Comparison of ENCODE assay signal across 18 cellular contexts in genomic region chr5:151139646-151140045, GRCh38. TPM values are rescaled to one million over a fixed set of nuclear protein-coding genes. Genes with fewer than 3 reads are reported as not detected.
A peak's percentile ranks its signal among the peaks of the same experiment; 100 is the strongest.
DNase-seq lines count a peak whose midpoint lies in the region; ATAC-seq and TF ChIP-seq lines count a peak whose summit lies in the region.
"Had no signal": no experiment of that assay in that cellular context is flagged by ENCODE, and none has a peak within 500 bp of the region (broad histone marks: within the 10 kb centered on the region; RNA-seq: fewer than 3 reads in every experiment).

No MANE protein-coding gene starts in this region.

- H3K4me3 ChIP-seq in effector memory CD4-positive, alpha-beta T cell (ENCODE audit: insufficient read depth, low read depth, low read length, poor library complexity, severe bottlenecking): no peak overlapping the region
- no peak overlapping the region for H3K4me3 ChIP-seq in coronary artery
- H3K4me3 ChIP-seq: cardiac muscle cell, dorsolateral prefrontal cortex, HAP-1, heart left ventricle, right lobe of liver, SJCRH30 had no signal

- H3K27me3 Mint-ChIP-seq in T-helper 17 cell: no peaks in the 10 kb centered on the region
- no peaks in the 10 kb centered on the region for H3K27me3 Mint-ChIP-seq in stimulated activated naive B cell treated with anti-CD40 and anti-IgM and Interleukin-4, amounts not matched to agents 10 μg/mL and 1 μg/mL and 100 μg/mL, for 72 hours

- peaks cover 56% of the 10 kb centered on the region for H3K36me3 ChIP-seq in effector memory CD4-positive, alpha-beta T cell (ENCODE audit: control insufficient read depth, insufficient read depth, low read length)

- peaks cover 68% of the 10 kb centered on the region for H3K4me1 ChIP-seq in effector memory CD4-positive, alpha-beta T cell (ENCODE audit: control insufficient read depth, insufficient read depth, low read length, poor library complexity, severe bottlenecking)
- H3K4me1 ChIP-seq: HAP-1, right lobe of liver, SJCRH30 had no signal

- peak overlapping the region; percentile 59 for H3K4me3 Mint-ChIP-seq in T-helper 17 cell
- no peak overlapping the region for H3K4me3 Mint-ChIP-seq in stimulated activated naive B cell treated with anti-CD40 and anti-IgM and Interleukin-4, amounts not matched to agents 10 μg/mL and 1 μg/mL and 100 μg/mL, for 72 hours
- H3K4me3 Mint-ChIP-seq: nephron had no signal

- ATAC-seq in T-helper 17 cell (peak; percentile 68), GM19452 (IDR thresholded peaks at IDR 0.05; ENCODE audit: unreplicated experiment) (no peak)
- ATAC-seq in stimulated activated naive B cell treated with anti-CD40 and anti-IgM and Interleukin-4, amounts not matched to agents 10 μg/mL and 1 μg/mL and 100 μg/mL, for 72 hours (replicated peaks): no peak
- ATAC-seq: heart left ventricle had no signal

- H3K9me3 Mint-ChIP-seq in stimulated activated naive B cell treated with anti-CD40 and anti-IgM and Interleukin-4, amounts not matched to agents 10 μg/mL and 1 μg/mL and 100 μg/mL, for 72 hours: no peaks in the 10 kb centered on the region
- H3K9me3 Mint-ChIP-seq: nephron had no signal

- no peaks in the 10 kb centered on the region for H3K9me3 ChIP-seq in T-helper 17 cell (ENCODE audit: control insufficient read depth, low read length, poor library complexity, severe bottlenecking)
- H3K9me3 ChIP-seq in effector memory CD4-positive, alpha-beta T cell (ENCODE audit: control insufficient read depth, low read length): no peaks in the 10 kb centered on the region
- H3K9me3 ChIP-seq: HAP-1, heart left ventricle, right lobe of liver, SJCRH30 had no signal

- H3K27ac Mint-ChIP-seq in T-helper 17 cell: peak overlapping the region; percentile 84
- peak overlapping the region; percentile 70 for H3K27ac Mint-ChIP-seq in stimulated activated naive B cell treated with anti-CD40 and anti-IgM and Interleukin-4, amounts not matched to agents 10 μg/mL and 1 μg/mL and 100 μg/mL, for 72 hours
- H3K27ac Mint-ChIP-seq: nephron had no signal

- peak overlapping the region; percentile 71 for H3K27ac ChIP-seq in effector memory CD4-positive, alpha-beta T cell (ENCODE audit: insufficient read depth, low read length, poor library complexity, severe bottlenecking)
- H3K27ac ChIP-seq in coronary artery: no peak overlapping the region
- H3K27ac ChIP-seq: dorsolateral prefrontal cortex, epithelial cell of prostate, right lobe of liver, SJCRH30 had no signal

- no peaks in the 10 kb centered on the region for H3K27me3 ChIP-seq in effector memory CD4-positive, alpha-beta T cell (replicated peaks; ENCODE audit: control insufficient read depth, insufficient read depth, low read length, poor library complexity, severe bottlenecking)
- H3K27me3 ChIP-seq: cardiac muscle cell, dorsolateral prefrontal cortex, heart left ventricle, right lobe of liver, SJCRH30 had no signal

- peaks cover 24% of the 10 kb centered on the region for H3K36me3 Mint-ChIP-seq in T-helper 17 cell (ENCODE audit: low read depth)
- peaks cover 58 to 84% of the 10 kb centered on the region in 2 donors for H3K36me3 Mint-ChIP-seq in stimulated activated naive B cell treated with anti-CD40 and anti-IgM and Interleukin-4, amounts not matched to agents 10 μg/mL and 1 μg/mL and 100 μg/mL, for 72 hours

- H3K4me1 Mint-ChIP-seq in T-helper 17 cell: peaks cover 73% of the 10 kb centered on the region
- peaks cover 78 to 87% of the 10 kb centered on the region in 2 donors for H3K4me1 Mint-ChIP-seq in stimulated activated naive B cell treated with anti-CD40 and anti-IgM and Interleukin-4, amounts not matched to agents 10 μg/mL and 1 μg/mL and 100 μg/mL, for 72 hours

- DNase-seq in stimulated activated CD4-positive, alpha-beta T cell treated with anti-CD3 and anti-CD28 coated beads, Interleukin-15, amount 100 ng/mL, for 24 hours: peak; percentile 33
- DNase-seq in stimulated activated CD4-positive, alpha-beta T cell treated with anti-CD3 and anti-CD28 coated beads, Interleukin-4, amount 100 ng/mL, for 1 hour: no peak
- DNase-seq in T-helper 17 cell (peak in 2 of 3 donors; percentile 20 to 28), coronary artery (ENCODE audit: low spot score) (no peak)
- no peak for DNase-seq in effector memory CD4-positive, alpha-beta T cell
- DNase-seq in stimulated activated naive B cell treated with anti-CD40 and anti-IgM and Interleukin-4, amounts not matched to agents 10 μg/mL and 1 μg/mL and 100 μg/mL, for 72 hours: no peak
- no peak for DNase-seq in effector CD4-positive, alpha-beta T cell
- DNase-seq: amygdala, dorsolateral prefrontal cortex, heart left ventricle, IMR-90, right lobe of liver, SJCRH30 had no signal

- TF ChIP-seq CTCF in coronary artery (IDR thresholded peaks at IDR 0.05): no peak

RNA-seq across cellular contexts. Expression of gene ANXA6, which starts 17.9 kb away (rescaled TPM):
- 100 to 1,000 TPM; 258 to 307 TPM for total RNA-seq in T-helper 17 cell

RNA-seq across cellular contexts. Expression of gene TNIP1, which starts 58.8 kb away (rescaled TPM):
- total RNA-seq in T-helper 17 cell: 100 to 1,000 TPM; 227 to 245 TPM

Comparison
In these comparisons a context has a peak if more than half of its experiments do, and no peak if none do; other contexts are left out.
1. DNase-seq: peak in stimulated activated CD4-positive, alpha-beta T cell treated with anti-CD3 and anti-CD28 coated beads, Interleukin-15, amount 100 ng/mL, for 24 hours (single experiment) and T-helper 17 cell (2 of 3); none in stimulated activated CD4-positive, alpha-beta T cell treated with anti-CD3 and anti-CD28 coated beads, Interleukin-4, amount 100 ng/mL, for 1 hour (single experiment), effector memory CD4-positive, alpha-beta T cell (0 of 3), stimulated activated naive B cell treated with anti-CD40 and anti-IgM and Interleukin-4, amounts not matched to agents 10 μg/mL and 1 μg/mL and 100 μg/mL, for 72 hours (single experiment), coronary artery (single experiment) and effector CD4-positive, alpha-beta T cell (single experiment).